1 cellular context compared by ENCODE assay signal in the genomic region with DNA sequence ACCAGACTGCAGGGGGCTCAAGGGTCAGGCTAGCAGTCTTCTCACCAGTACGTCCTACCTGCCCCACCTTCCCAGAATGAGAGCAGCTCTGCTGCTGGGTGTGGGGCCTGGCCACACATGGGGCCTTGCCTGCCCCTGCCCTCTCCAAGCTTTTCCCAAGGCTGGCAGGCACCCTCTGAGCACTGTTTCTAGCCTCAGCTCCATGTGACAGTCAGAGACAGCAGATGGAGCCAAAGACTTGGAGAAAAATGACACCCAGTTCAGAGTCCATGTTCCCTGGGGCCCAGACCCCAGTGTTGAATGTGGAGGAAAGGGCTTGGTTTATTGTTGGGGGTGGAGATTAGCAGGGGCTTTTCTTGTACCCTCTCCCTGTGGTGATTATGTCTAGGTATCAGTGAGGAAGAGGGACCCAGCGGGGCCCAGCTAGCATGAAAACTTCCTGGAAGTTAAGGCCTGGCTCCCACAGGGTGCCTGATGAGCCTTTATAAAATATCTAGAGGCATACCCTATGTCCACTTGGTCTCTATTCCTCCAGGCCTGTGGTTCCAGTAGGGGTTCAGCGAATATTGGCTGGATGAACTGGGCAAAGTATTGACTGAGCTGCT.
TF ChIP-seq lines count a peak whose summit lies in the region.

No MANE protein-coding gene starts in this region.

TF ChIP-seq in HepG2, 621 proteins besides CTCF, POLR2A, EP300 and RAD21 (continued from another document and continues in another):
- TF ChIP-seq, protein P1, sequence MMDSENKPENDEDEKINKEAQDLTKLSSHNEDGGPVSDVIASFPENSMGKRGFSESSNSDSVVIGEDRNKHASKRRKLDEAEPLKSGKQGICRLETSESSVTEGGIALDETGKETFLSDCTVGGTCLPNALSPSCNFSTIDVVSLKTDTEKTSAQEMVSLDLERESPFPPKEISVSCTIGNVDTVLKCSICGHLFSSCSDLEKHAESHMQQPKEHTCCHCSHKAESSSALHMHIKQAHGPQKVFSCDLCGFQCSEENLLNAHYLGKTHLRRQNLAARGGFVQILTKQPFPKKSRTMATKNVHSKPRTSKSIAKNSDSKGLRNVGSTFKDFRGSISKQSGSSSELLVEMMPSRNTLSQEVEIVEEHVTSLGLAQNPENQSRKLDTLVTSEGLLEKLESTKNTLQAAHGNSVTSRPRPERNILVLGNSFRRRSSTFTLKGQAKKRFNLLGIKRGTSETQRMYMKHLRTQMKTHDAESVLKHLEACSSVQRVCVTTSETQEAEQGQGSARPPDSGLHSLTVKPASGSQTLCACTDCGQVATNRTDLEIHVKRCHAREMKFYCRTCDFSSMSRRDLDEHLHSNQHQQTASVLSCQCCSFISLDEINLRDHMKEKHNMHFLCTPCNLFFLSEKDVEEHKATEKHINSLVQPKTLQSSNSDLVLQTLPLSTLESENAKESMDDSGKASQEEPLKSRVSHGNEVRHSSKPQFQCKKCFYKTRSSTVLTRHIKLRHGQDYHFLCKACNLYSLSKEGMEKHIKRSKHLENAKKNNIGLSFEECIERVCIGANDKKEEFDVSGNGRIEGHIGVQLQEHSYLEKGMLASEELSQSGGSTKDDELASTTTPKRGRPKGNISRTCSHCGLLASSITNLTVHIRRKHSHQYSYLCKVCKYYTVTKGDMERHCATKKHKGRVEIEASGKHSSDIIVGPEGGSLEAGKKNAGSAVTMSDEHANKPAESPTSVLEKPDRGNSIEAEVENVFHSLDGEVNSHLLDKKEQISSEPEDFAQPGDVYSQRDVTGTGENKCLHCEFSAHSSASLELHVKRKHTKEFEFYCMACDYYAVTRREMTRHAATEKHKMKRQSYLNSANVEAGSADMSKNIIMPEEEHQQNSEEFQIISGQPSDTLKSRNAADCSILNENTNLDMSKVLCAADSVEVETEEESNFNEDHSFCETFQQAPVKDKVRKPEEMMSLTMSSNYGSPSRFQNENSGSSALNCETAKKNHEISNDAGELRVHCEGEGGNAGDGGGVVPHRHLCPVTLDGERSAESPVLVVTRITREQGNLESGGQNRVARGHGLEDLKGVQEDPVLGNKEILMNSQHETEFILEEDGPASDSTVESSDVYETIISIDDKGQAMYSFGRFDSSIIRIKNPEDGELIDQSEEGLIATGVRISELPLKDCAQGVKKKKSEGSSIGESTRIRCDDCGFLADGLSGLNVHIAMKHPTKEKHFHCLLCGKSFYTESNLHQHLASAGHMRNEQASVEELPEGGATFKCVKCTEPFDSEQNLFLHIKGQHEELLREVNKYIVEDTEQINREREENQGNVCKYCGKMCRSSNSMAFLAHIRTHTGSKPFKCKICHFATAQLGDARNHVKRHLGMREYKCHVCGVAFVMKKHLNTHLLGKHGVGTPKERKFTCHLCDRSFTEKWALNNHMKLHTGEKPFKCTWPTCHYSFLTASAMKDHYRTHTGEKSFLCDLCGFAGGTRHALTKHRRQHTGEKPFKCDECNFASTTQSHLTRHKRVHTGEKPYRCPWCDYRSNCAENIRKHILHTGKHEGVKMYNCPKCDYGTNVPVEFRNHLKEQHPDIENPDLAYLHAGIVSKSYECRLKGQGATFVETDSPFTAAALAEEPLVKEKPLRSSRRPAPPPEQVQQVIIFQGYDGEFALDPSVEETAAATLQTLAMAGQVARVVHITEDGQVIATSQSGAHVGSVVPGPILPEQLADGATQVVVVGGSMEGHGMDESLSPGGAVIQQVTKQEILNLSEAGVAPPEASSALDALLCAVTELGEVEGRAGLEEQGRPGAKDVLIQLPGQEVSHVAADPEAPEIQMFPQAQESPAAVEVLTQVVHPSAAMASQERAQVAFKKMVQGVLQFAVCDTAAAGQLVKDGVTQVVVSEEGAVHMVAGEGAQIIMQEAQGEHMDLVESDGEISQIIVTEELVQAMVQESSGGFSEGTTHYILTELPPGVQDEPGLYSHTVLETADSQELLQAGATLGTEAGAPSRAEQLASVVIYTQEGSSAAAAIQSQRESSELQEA (CRISPR knock-in tag; IDR thresholded peaks at IDR 0.05; ENCODE audit: not compliant biosample characterization) = no peak
- 0 out of 2 replicates have a peak, but pooled peaks have one; percentile 45 for TF ChIP-seq ZBTB46 (CRISPR knock-in tag; IDR thresholded peaks at IDR 0.05; ENCODE audit: borderline replicate concordance)
- peak; percentile 75; the same call in 1 of the 2 replicates for TF ChIP-seq ZNF501 (CRISPR knock-in tag; IDR thresholded peaks at IDR 0.05)
- no peak for TF ChIP-seq MIXL1 (CRISPR knock-in tag; IDR thresholded peaks at IDR 0.05)
- no peak for TF ChIP-seq ONECUT2 (CRISPR knock-in tag; IDR thresholded peaks at IDR 0.05)
- no peak for TF ChIP-seq NR3C1 (CRISPR knock-in tag; IDR thresholded peaks at IDR 0.05)
- TF ChIP-seq JARID2 (CRISPR knock-in tag; IDR thresholded peaks at IDR 0.05; ENCODE audit: insufficient replicate concordance) = no peak
- no peak for TF ChIP-seq MAFF (IDR thresholded peaks at IDR 0.05; ENCODE audit: low read depth, low read length)
- 0 out of 2 replicates have a peak, but pooled peaks have one; percentile 19 for TF ChIP-seq RXRA (CRISPR knock-in tag; IDR thresholded peaks at IDR 0.05)
- no peak for TF ChIP-seq ZNF256 (CRISPR knock-in tag; conservative IDR thresholded peaks at IDR 0.05)
- TF ChIP-seq GRHL1 (CRISPR knock-in tag; conservative IDR thresholded peaks at IDR 0.05) = no peak
- TF ChIP-seq STAG1 (CRISPR knock-in tag; IDR thresholded peaks at IDR 0.05) = peak; percentile 92
- no peak for TF ChIP-seq ZSCAN31 (CRISPR knock-in tag; IDR thresholded peaks at IDR 0.05; ENCODE audit: low read depth)
- no peak for TF ChIP-seq ZNF121 (CRISPR knock-in tag; IDR thresholded peaks at IDR 0.05)
- TF ChIP-seq MLLT10 (CRISPR knock-in tag; IDR thresholded peaks at IDR 0.05) = no peak
- TF ChIP-seq, protein P2, sequence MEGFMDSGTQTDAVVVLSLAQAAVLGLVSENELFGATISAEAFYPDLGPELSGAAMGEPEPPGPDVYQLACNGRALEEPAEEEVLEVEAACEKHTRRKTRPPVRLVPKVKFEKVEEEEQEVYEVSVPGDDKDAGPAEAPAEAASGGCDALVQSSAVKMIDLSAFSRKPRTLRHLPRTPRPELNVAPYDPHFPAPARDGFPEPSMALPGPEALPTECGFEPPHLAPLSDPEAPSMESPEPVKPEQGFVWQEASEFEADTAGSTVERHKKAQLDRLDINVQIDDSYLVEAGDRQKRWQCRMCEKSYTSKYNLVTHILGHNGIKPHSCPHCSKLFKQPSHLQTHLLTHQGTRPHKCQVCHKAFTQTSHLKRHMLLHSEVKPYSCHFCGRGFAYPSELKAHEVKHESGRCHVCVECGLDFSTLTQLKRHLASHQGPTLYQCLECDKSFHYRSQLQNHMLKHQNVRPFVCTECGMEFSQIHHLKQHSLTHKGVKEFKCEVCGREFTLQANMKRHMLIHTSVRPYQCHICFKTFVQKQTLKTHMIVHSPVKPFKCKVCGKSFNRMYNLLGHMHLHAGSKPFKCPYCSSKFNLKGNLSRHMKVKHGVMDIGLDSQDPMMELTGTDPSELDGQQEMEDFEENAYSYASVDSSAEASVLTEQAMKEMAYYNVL (CRISPR knock-in tag; IDR thresholded peaks at IDR 0.05; ENCODE audit: borderline replicate concordance) = no peak
- TF ChIP-seq, protein P3, sequence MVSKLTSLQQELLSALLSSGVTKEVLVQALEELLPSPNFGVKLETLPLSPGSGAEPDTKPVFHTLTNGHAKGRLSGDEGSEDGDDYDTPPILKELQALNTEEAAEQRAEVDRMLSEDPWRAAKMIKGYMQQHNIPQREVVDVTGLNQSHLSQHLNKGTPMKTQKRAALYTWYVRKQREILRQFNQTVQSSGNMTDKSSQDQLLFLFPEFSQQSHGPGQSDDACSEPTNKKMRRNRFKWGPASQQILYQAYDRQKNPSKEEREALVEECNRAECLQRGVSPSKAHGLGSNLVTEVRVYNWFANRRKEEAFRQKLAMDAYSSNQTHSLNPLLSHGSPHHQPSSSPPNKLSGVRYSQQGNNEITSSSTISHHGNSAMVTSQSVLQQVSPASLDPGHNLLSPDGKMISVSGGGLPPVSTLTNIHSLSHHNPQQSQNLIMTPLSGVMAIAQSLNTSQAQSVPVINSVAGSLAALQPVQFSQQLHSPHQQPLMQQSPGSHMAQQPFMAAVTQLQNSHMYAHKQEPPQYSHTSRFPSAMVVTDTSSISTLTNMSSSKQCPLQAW (CRISPR knock-in tag; IDR thresholded peaks at IDR 0.05) = peak; percentile 71; the same call in 1 of the 2 replicates
- peak; percentile 91 for TF ChIP-seq ZNF691 (CRISPR knock-in tag; IDR thresholded peaks at IDR 0.05; ENCODE audit: borderline replicate concordance, low read depth)
- no peak for TF ChIP-seq ZNF24 (IDR thresholded peaks at IDR 0.05)
- TF ChIP-seq ZNF33B (CRISPR knock-in tag; IDR thresholded peaks at IDR 0.05) = no peak
- TF ChIP-seq ZBTB44 (CRISPR knock-in tag; IDR thresholded peaks at IDR 0.05) = no peak
- 0 out of 2 replicates have a peak, but pooled peaks have one; percentile 30 for TF ChIP-seq KDM2A (CRISPR knock-in tag; IDR thresholded peaks at IDR 0.05; ENCODE audit: borderline replicate concordance, low read depth)
- TF ChIP-seq HNRNPLL (IDR thresholded peaks at IDR 0.05; ENCODE audit: low read depth, low read length, poor library complexity, severe bottlenecking) = no peak
- no peak for TF ChIP-seq KLF9 (CRISPR knock-in tag; IDR thresholded peaks at IDR 0.05; ENCODE audit: low read depth)
- 0 out of 2 replicates have a peak, but pooled peaks have one; percentile 38 for TF ChIP-seq ERF (CRISPR knock-in tag; IDR thresholded peaks at IDR 0.05)
- peak; percentile 62; the same call in 1 of the 2 replicates for TF ChIP-seq RXRB (CRISPR knock-in tag; IDR thresholded peaks at IDR 0.05; ENCODE audit: borderline replicate concordance)
- peak; percentile 83 for TF ChIP-seq HNF4G (IDR thresholded peaks at IDR 0.05; ENCODE audit: borderline replicate concordance, low read depth, low read length)
- TF ChIP-seq HNF4G (CRISPR knock-in tag; IDR thresholded peaks at IDR 0.05; ENCODE audit: borderline replicate concordance, low read depth) = no peak
- no peak for TF ChIP-seq MBD4 (IDR thresholded peaks at IDR 0.05; ENCODE audit: borderline replicate concordance, low read length)
- TF ChIP-seq CSRNP2 (CRISPR knock-in tag; conservative IDR thresholded peaks at IDR 0.05; ENCODE audit: low read depth) = no peak
- TF ChIP-seq, protein P4, sequence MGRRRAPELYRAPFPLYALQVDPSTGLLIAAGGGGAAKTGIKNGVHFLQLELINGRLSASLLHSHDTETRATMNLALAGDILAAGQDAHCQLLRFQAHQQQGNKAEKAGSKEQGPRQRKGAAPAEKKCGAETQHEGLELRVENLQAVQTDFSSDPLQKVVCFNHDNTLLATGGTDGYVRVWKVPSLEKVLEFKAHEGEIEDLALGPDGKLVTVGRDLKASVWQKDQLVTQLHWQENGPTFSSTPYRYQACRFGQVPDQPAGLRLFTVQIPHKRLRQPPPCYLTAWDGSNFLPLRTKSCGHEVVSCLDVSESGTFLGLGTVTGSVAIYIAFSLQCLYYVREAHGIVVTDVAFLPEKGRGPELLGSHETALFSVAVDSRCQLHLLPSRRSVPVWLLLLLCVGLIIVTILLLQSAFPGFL (CRISPR knock-in tag; IDR thresholded peaks at IDR 0.05) = no peak
